In the genomic region with DNA sequence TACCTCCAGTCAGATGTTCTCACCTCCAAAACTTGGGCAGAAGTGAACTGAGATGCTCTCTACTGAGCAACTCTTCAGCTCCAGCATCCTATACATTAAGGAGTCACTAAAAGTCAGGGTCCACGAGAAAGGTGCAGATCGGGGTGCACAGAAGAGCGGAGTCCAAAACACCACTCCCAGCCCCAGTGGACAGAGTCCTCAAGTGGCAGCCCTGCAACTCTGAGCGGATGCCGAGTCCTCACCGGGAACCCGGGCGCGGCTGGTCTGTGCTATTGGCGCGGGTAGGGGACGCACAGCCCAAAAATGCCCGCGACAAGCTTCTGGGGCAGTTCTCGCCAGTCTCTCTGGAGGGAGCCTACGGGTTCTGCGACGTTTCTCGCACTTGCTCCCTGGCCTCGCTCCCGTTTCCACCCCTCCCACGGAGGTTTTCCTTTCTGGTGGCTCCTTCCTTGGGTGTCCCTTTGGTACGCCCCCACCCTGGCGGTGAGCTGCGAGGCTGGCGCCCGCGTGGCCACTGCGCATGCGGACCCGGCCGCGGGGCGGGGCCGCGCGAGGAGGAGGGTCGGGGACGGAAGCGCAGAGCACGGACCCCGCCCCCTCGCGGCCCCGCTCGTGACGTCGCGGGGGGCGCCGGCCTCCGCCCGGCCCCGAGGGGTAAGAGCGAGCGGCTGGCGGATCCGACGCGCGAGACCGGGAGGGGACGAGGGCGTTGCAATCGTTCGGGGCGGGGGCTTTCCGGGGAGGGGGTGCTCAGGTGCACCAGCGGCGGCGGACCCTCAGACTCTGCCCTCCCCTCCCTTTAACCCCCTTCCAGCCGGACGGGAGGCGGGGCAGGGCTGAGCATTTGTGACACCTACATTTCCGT, we compare ENCODE assay signal across 8 cellular contexts. TPM values are rescaled to one million over a fixed set of nuclear protein-coding genes. Genes with fewer than 3 reads are reported as not detected.
A peak's percentile ranks its signal among the peaks of the same experiment; 100 is the strongest.
DNase-seq lines count a peak whose midpoint lies in the region; ATAC-seq and TF ChIP-seq lines count a peak whose summit lies in the region.

Gene TMEM219, plus strand, starts transcription at position 601 of the 865 bp plus-strand sequence. CDS start 1,065 bp downstream, outside the sequence.

- H3K4me1 Mint-ChIP-seq in activated naive CD4-positive, alpha-beta T cell treated with anti-CD3 and anti-CD28 coated beads, Interleukin-2, amount 50 U/mL, for 24 hours: peaks cover 22% of the 10 kb centered on the region
- H3K4me1 Mint-ChIP-seq in osteocyte (ENCODE audit: unreplicated experiment): peaks cover 19% of the 10 kb centered on the region

- POLR2A ChIA-PET in HEK293 (lab: Yijun Ruan, JAX): interaction anchor here (0.6 to 2.5 kb wide), 17 partner anchors 10 to 284 kb away, joined by 3 to 55 read pairs (median 6); partner anchors contain the start of genes ALDOA, CDIPT, HIRIP3 and INO80E

- no peaks in the 10 kb centered on the region for H3K9me3 Mint-ChIP-seq in activated naive CD4-positive, alpha-beta T cell treated with anti-CD3 and anti-CD28 coated beads, Interleukin-2, amount 50 U/mL, for 24 hours
- no peaks in the 10 kb centered on the region for H3K9me3 Mint-ChIP-seq in osteocyte (ENCODE audit: unreplicated experiment)

- peak within 1 kb of the TSS; percentile 44; the same call in 1 of the 2 replicates for H3K27ac ChIP-seq in HEK293 (ENCODE audit: extremely low read depth, low read depth, low read length)
- peak within 1 kb of the TSS; percentile 83 to 93 for H3K27ac ChIP-seq in thoracic aorta

- peak; percentile 95 for ATAC-seq in SK-N-SH treated with all-trans-retinoic acid at 6 μM for 48 hours
- ATAC-seq in thoracic aorta (ENCODE audit: insufficient number of reproducible peaks, low FRiP score, low read depth): peak; percentile 87

- H3K9me3 ChIP-seq in HEK293 (ENCODE audit: control insufficient read depth, insufficient read depth, low read depth, low read length) (no peaks in the 10 kb centered on the region), thoracic aorta (no peaks in the 10 kb centered on the region)

- H3K36me3 ChIP-seq in HEK293 (ENCODE audit: control insufficient read depth in 2 of 2, insufficient read depth in 1 of 2, low read length in 2 of 2): peaks cover 0 to 3% of the 10 kb centered on the region in 2 experiments; a peak in 1 of 3 replicates
- H3K36me3 ChIP-seq in thoracic aorta: no peaks in the 10 kb centered on the region

- peak within 1 kb of the TSS; percentile 88 for H3K27ac Mint-ChIP-seq in activated naive CD4-positive, alpha-beta T cell treated with anti-CD3 and anti-CD28 coated beads, Interleukin-2, amount 50 U/mL, for 24 hours
- peak within 1 kb of the TSS; percentile 93 for H3K27ac Mint-ChIP-seq in osteocyte (ENCODE audit: unreplicated experiment)

- no peaks in the 10 kb centered on the region for H3K27me3 ChIP-seq in thoracic aorta (replicated peaks; ENCODE audit: insufficient read depth)

- peak; percentile 94 for TF ChIP-seq CTCF in HEK293 (tag by site-specific recombination; IDR thresholded peaks at IDR 0.05)
- TF ChIP-seq CTCF in osteocyte (IDR thresholded peaks at IDR 0.05): peak; percentile 55
- peak; percentile 66 for TF ChIP-seq CTCF in thoracic aorta (IDR thresholded peaks at IDR 0.05)

- H3K4me1 ChIP-seq in HEK293 (ENCODE audit: control insufficient read depth, insufficient read depth, low read length): 0 out of 2 replicates have a peak, but pooled peaks cover 3% of the 10 kb centered on the region
- peaks cover 3 to 17% of the 10 kb centered on the region in 2 donors for H3K4me1 ChIP-seq in thoracic aorta (ENCODE audit: control insufficient read depth in 1 of 2, low read depth in 2 of 2)

- peak; percentile 68 for DNase-seq in GF-D8 (lab: John Stamatoyannopoulos, UW)
- DNase-seq in NAMALWA (ENCODE audit: low spot score): peak; percentile 94
- peak; percentile 92 for DNase-seq in glomerular visceral epithelial cell (ENCODE audit: extremely low spot score)
- DNase-seq in osteocyte (ENCODE audit: extremely low spot score, unreplicated experiment): peak; percentile 98
- DNase-seq in thoracic aorta (ENCODE audit: low spot score): peak; percentile 55

- H3K4me3 Mint-ChIP-seq in activated naive CD4-positive, alpha-beta T cell treated with anti-CD3 and anti-CD28 coated beads, Interleukin-2, amount 50 U/mL, for 24 hours: peak within 1 kb of the TSS; percentile 89
- peak within 1 kb of the TSS; percentile 85 for H3K4me3 Mint-ChIP-seq in osteocyte (ENCODE audit: unreplicated experiment)

- H3K36me3 Mint-ChIP-seq in activated naive CD4-positive, alpha-beta T cell treated with anti-CD3 and anti-CD28 coated beads, Interleukin-2, amount 50 U/mL, for 24 hours: peaks cover 3% of the 10 kb centered on the region
- peaks cover 2% of the 10 kb centered on the region for H3K36me3 Mint-ChIP-seq in osteocyte (ENCODE audit: unreplicated experiment)

- no peaks in the 10 kb centered on the region for H3K27me3 Mint-ChIP-seq in activated naive CD4-positive, alpha-beta T cell treated with anti-CD3 and anti-CD28 coated beads, Interleukin-2, amount 50 U/mL, for 24 hours
- H3K27me3 Mint-ChIP-seq in osteocyte (ENCODE audit: unreplicated experiment): no peaks in the 10 kb centered on the region

- CTCF ChIA-PET in HEK293 (lab: Yijun Ruan, JAX): interaction anchor here (0.6 to 3.5 kb wide), 10 partner anchors 10 to 447 kb away, joined by 3 to 16 read pairs (median 4); partner anchors contain the start of genes TAOK2 and TLCD3B

- H3K4me3 ChIP-seq in HEK293 (ENCODE audit: low read depth, low read length) (peak within 1 kb of the TSS; percentile 57), thoracic aorta (peak within 1 kb of the TSS; percentile 71)

TF ChIP-seq in HEK293, 187 proteins besides CTCF, POLR2A, EP300 and RAD21 (continues in another document):
- TF ChIP-seq ZNF785 (tag by site-specific recombination; IDR thresholded peaks at IDR 0.05) (no peak), PRDM4 (tag by site-specific recombination; IDR thresholded peaks at IDR 0.05) (no peak)

TF ChIP-seq in SK-N-SH treated with all-trans-retinoic acid at 6 μM for 48 hours, 23 proteins besides CTCF, POLR2A, EP300 and RAD21:
- TF ChIP-seq TSHZ2 (CRISPR knock-in tag; IDR thresholded peaks at IDR 0.05): peak; percentile 10; the same call in 1 of the 2 replicates
- TF ChIP-seq ZFP30 (CRISPR knock-in tag; IDR thresholded peaks at IDR 0.05): no peak
- peak; percentile 67; the same call in 1 of the 2 replicates for TF ChIP-seq ZNF8 (CRISPR knock-in tag; IDR thresholded peaks at IDR 0.05)
- peak; percentile 33; the same call in 1 of the 2 replicates for TF ChIP-seq PATZ1 (CRISPR knock-in tag; IDR thresholded peaks at IDR 0.05; ENCODE audit: borderline replicate concordance)
- TF ChIP-seq BACH2 (CRISPR knock-in tag; IDR thresholded peaks at IDR 0.05; ENCODE audit: borderline replicate concordance): no peak
- TF ChIP-seq SNAI2 (CRISPR knock-in tag; IDR thresholded peaks at IDR 0.05): no peak
- no peak for TF ChIP-seq CSDC2 (CRISPR knock-in tag; IDR thresholded peaks at IDR 0.05)

RNA-seq across cellular contexts. Expression of gene TMEM219, which starts in this region (rescaled TPM):
- total RNA-seq in osteocyte: 119 and 139 TPM in 2 replicates
- total RNA-seq in thoracic aorta: 100 to 1,000 TPM in 1 of 2 donors, 10 to 100 TPM in 1; 79.7 to 161 TPM

Comparison
In these comparisons a context has a peak if more than half of its experiments do, and no peak if none do; other contexts are left out.
1. Peak in every context shown above with its lines: DNase-seq, ATAC-seq, H3K4me3 ChIP-seq and H3K27ac ChIP-seq.